ENCODE assay signal across 1 cellular context in the genomic region with DNA sequence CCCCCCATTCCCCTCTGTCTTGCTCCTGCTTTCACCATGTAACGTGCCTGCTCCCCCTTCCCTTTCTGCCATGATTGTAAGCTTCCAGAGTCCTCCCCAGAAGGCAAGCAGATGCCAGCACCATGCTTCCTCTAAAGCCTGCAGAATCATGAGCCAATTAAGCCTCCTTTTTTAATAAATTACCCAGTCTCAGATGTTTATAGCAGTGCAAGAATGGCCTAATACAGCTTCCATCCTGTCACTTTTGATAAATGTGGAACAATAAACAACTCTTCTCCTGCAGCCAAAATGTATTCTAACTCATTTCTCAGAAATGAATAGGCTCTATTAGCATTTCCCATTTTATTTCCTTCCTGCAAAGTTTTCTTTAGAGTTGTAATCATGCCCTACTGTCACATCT.
TF ChIP-seq lines count a peak whose summit lies in the region.

No MANE protein-coding gene starts in this region.

TF ChIP-seq in H1, 55 proteins besides CTCF, POLR2A, EP300 and RAD21:
- TF ChIP-seq SIRT6 (IDR thresholded peaks at IDR 0.05; ENCODE audit: low read length) (no peak), SP2 (IDR thresholded peaks at IDR 0.05; ENCODE audit: low read length) (no peak), HDAC2 (IDR thresholded peaks at IDR 0.05; ENCODE audit: borderline replicate concordance in 1 of 2, low read depth in 2 of 2, low read length in 2 of 2) (no peak), TBP (IDR thresholded peaks at IDR 0.05; ENCODE audit: low read depth, low read length) (no peak), POLR2AphosphoS5 (IDR thresholded peaks at IDR 0.05; ENCODE audit: low read depth, low read length) (no peak), NRF1 (IDR thresholded peaks at IDR 0.05; ENCODE audit: low read depth, low read length) (no peak), ATF3 (IDR thresholded peaks at IDR 0.05; ENCODE audit: insufficient read depth, low read depth, low read length) (no peak), YY1 (IDR thresholded peaks at IDR 0.05; ENCODE audit: low read depth, low read length) (no peak), KDM1A (IDR thresholded peaks at IDR 0.05; ENCODE audit: borderline replicate concordance, low read length) (no peak), TCF12 (IDR thresholded peaks at IDR 0.05; ENCODE audit: low read depth, low read length) (no peak), CTBP2 (IDR thresholded peaks at IDR 0.05; ENCODE audit: borderline replicate concordance, insufficient read depth, insufficient read length, low read length) (no peak), TAF7 (optimal IDR thresholded peaks at IDR 0.05; ENCODE audit: borderline replicate concordance, low read depth, low read length) (no peak), CHD7 (IDR thresholded peaks at IDR 0.05; ENCODE audit: insufficient replicate concordance, low read length) (no peak), HDAC6 (IDR thresholded peaks at IDR 0.05; ENCODE audit: low read depth, low read length) (no peak), KDM5A (IDR thresholded peaks at IDR 0.05; ENCODE audit: low read length) (no peak)
